Comparison of ENCODE assay signal across 1 cellular context in genomic region chr10:125025341-125025740, GRCh38.
TF ChIP-seq lines count a peak whose summit lies in the region.

No MANE protein-coding gene starts in this region.

TF ChIP-seq in WTC11, 78 proteins besides CTCF, POLR2A, EP300 and RAD21 (continued from another document):
- no peak for TF ChIP-seq CREM (CRISPR knock-in tag; IDR thresholded peaks at IDR 0.05)
- TF ChIP-seq USF1 (CRISPR knock-in tag; IDR thresholded peaks at IDR 0.05) = no peak
- no peak for TF ChIP-seq USF2 (CRISPR knock-in tag; IDR thresholded peaks at IDR 0.05)
